Comparison of ENCODE assay signal across 24 cellular contexts in genomic region chr16:24939224-24939623, GRCh38.
DNase-seq lines count a peak whose midpoint lies in the region; ATAC-seq, FAIRE-seq and TF ChIP-seq lines count a peak whose summit lies in the region.
"Had no signal": no experiment of that assay in that cellular context is flagged by ENCODE, and none has a peak within 500 bp of the region (broad histone marks: within the 10 kb centered on the region; RNA-seq: fewer than 3 reads in every experiment).

No MANE protein-coding gene starts in this region.

- no peak for DNase-seq in activated naive CD8-positive, alpha-beta T cell treated with anti-CD3 and anti-CD28 coated beads for 36 hours
- no peak for DNase-seq in activated naive CD8-positive, alpha-beta T cell treated with anti-CD3 and anti-CD28 coated beads, Interleukin-2, amount 50 U/mL, for 24 hours
- DNase-seq in HepG2 (ENCODE audit: low spot score), result no peak
- DNase-seq in right lobe of liver, result no peak
- no peak for DNase-seq in GM12878 (ENCODE audit: low read depth, low spot score)
- peak; percentile 81 for DNase-seq in mesenteric fat pad (ENCODE audit: low spot score)
- no peak for DNase-seq in DMS114 treated with DMSO at 0.1 percent for 48 hours (lab: John Stamatoyannopoulos, UW; ENCODE audit: unreplicated experiment)
- no peak for DNase-seq in activated CD8-positive, alpha-beta T cell treated with anti-CD3 and anti-CD28 coated beads for 36 hours
- DNase-seq: 8988T; ACHN; AML-193; C1 segment of cervical spinal cord; Calu3; CD4-positive, alpha-beta memory T cell; COR-L47; DMS153; DND-41; GM23248; HFFc6 had no signal

- H3K27ac ChIP-seq in HepG2 (ENCODE audit: extremely low read length, insufficient read depth, low read length) (no peak overlapping the region), right lobe of liver (no peak overlapping the region), GM12878 (ENCODE audit: control insufficient read depth, insufficient read depth) (no peak overlapping the region)
- H3K27ac ChIP-seq: A549, GM23248 had no signal

- TF ChIP-seq POLR2A in HepG2 (IDR thresholded peaks at IDR 0.05; ENCODE audit: insufficient read depth in 1 of 2, low read depth in 2 of 2, low read length in 2 of 2), result no peak
- no peak for TF ChIP-seq POLR2A in right lobe of liver (IDR thresholded peaks at IDR 0.05)
- no peak for TF ChIP-seq POLR2A in GM12878 (IDR thresholded peaks at IDR 0.05; ENCODE audit: low read depth, low read length)

- in situ Hi-C loops in HepG2 (cut with HindIII; ENCODE audit: extremely low pct_ligation_motif_present, low pct_unique_long_range_greater_than_20kb) (no loop called here), GM12878 (cut with MboI) (no loop called here)

- H3K4me3 ChIP-seq in HepG2 (replicated peaks in 1 of 3; ENCODE audit: insufficient read depth in 1 of 3, low read depth in 2 of 3, low read length in 3 of 3) (no peak overlapping the region), right lobe of liver (no peak overlapping the region), GM12878 (no peak overlapping the region)
- H3K4me3 ChIP-seq: A549, GM23248, HAP-1 had no signal

- no peak for TF ChIP-seq EP300 in HepG2 (IDR thresholded peaks at IDR 0.05; ENCODE audit: low read depth in 2 of 2, low read length in 2 of 2)
- no peak for TF ChIP-seq EP300 in HepG2 (CRISPR knock-in tag; IDR thresholded peaks at IDR 0.05; ENCODE audit: borderline replicate concordance)
- no peak for TF ChIP-seq EP300 in GM12878 (IDR thresholded peaks at IDR 0.05; ENCODE audit: borderline replicate concordance in 1 of 2, control insufficient read depth in 1 of 2, low read depth in 2 of 2, low read length in 2 of 2)

- no peaks in the 10 kb centered on the region for H3K9me3 Mint-ChIP-seq in activated naive CD8-positive, alpha-beta T cell treated with anti-CD3 and anti-CD28 coated beads for 36 hours
- H3K9me3 Mint-ChIP-seq in activated naive CD8-positive, alpha-beta T cell treated with anti-CD3 and anti-CD28 coated beads, Interleukin-2, amount 50 U/mL, for 24 hours, result no peaks in the 10 kb centered on the region
- no peaks in the 10 kb centered on the region for H3K9me3 Mint-ChIP-seq in activated CD8-positive, alpha-beta T cell treated with anti-CD3 and anti-CD28 coated beads for 36 hours
- H3K9me3 Mint-ChIP-seq: CD4-positive, alpha-beta memory T cell; HFFc6 had no signal

- no peaks in the 10 kb centered on the region for H4K20me1 ChIP-seq in HepG2 (ENCODE audit: insufficient read depth, low read length)
- H4K20me1 ChIP-seq in GM12878 (ENCODE audit: control insufficient read depth, insufficient read depth), result no peaks in the 10 kb centered on the region; the same call in 1 of the 2 replicates

- intact Hi-C loops in HepG2 (cut with micrococcal nuclease; ENCODE audit: unreplicated experiment), result no loop called here
- intact Hi-C loops in right lobe of liver (cut with DNase I), result no loop called here
- intact Hi-C loops in GM12878 (cut with micrococcal nuclease; ENCODE audit: unreplicated experiment), result no loop called here
- intact Hi-C loops in activated CD8-positive, alpha-beta T cell treated with anti-CD3 and anti-CD28 coated beads for 36 hours (cut with micrococcal nuclease), result no loop called here

- SMC1A ChIA-PET in GM12878 (lab: Charles Lee; ENCODE audit: uncharacterized antibody, unreplicated experiment), result no interaction called here

- H3K9me3 ChIP-seq in HepG2 (ENCODE audit: low read length) (no peaks in the 10 kb centered on the region), right lobe of liver (no peaks in the 10 kb centered on the region), GM12878 (replicated peaks; ENCODE audit: control insufficient read depth, insufficient read depth, low read length) (no peaks in the 10 kb centered on the region)
- H3K9me3 ChIP-seq: A549, HAP-1 had no signal

- H3K4me1 Mint-ChIP-seq in activated naive CD8-positive, alpha-beta T cell treated with anti-CD3 and anti-CD28 coated beads for 36 hours, result no peaks in the 10 kb centered on the region
- H3K4me1 Mint-ChIP-seq in activated naive CD8-positive, alpha-beta T cell treated with anti-CD3 and anti-CD28 coated beads, Interleukin-2, amount 50 U/mL, for 24 hours, result peaks cover 5% of the 10 kb centered on the region
- H3K4me1 Mint-ChIP-seq in activated CD8-positive, alpha-beta T cell treated with anti-CD3 and anti-CD28 coated beads for 36 hours (ENCODE audit: low read depth), result peaks cover 2% of the 10 kb centered on the region
- H3K4me1 Mint-ChIP-seq: CD4-positive, alpha-beta memory T cell had no signal

- H3K9ac ChIP-seq in HepG2 (ENCODE audit: insufficient read depth, low read depth, low read length) (no peak overlapping the region), GM12878 (ENCODE audit: control insufficient read depth, insufficient read depth, low read length) (no peak overlapping the region)
- H3K9ac ChIP-seq: GM23248 had no signal

- H3K4me3 Mint-ChIP-seq in activated naive CD8-positive, alpha-beta T cell treated with anti-CD3 and anti-CD28 coated beads for 36 hours, result no peak overlapping the region
- H3K4me3 Mint-ChIP-seq in activated naive CD8-positive, alpha-beta T cell treated with anti-CD3 and anti-CD28 coated beads, Interleukin-2, amount 50 U/mL, for 24 hours, result no peak overlapping the region
- H3K4me3 Mint-ChIP-seq in activated CD8-positive, alpha-beta T cell treated with anti-CD3 and anti-CD28 coated beads for 36 hours, result no peak overlapping the region
- H3K4me3 Mint-ChIP-seq: CD4-positive, alpha-beta memory T cell; HFFc6 had no signal

- RAD21 ChIA-PET in GM12878 (lab: Charles Lee; ENCODE audit: unreplicated experiment), result no interaction called here

- ATAC-seq in activated naive CD8-positive, alpha-beta T cell treated with anti-CD3 and anti-CD28 coated beads, Interleukin-2, amount 50 U/mL, for 24 hours, result no peak
- ATAC-seq in HepG2, result no peak
- no peak for ATAC-seq in right lobe of liver
- ATAC-seq in GM12878, result no peak
- no peak for ATAC-seq in activated CD8-positive, alpha-beta T cell treated with anti-CD3 and anti-CD28 coated beads for 36 hours
- ATAC-seq: A549 had no signal

- H3K27me3 ChIP-seq in HepG2 (ENCODE audit: control insufficient read depth in 1 of 2, insufficient read depth in 2 of 2, low read length in 2 of 2) (no peaks in the 10 kb centered on the region), right lobe of liver (no peaks in the 10 kb centered on the region), GM12878 (replicated peaks in 1 of 2; ENCODE audit: control insufficient read depth in 2 of 2, insufficient read depth in 2 of 2, low read length in 1 of 2) (no peaks in the 10 kb centered on the region)

- BruUV-seq in HepG2 (replicated peaks; lab: Mats Ljungman, UMichigan) (no TSS peak), GM12878 (replicated peaks; lab: Mats Ljungman, UMichigan) (no TSS peak)

- peaks cover 19% of the 10 kb centered on the region for H3K36me3 Mint-ChIP-seq in activated naive CD8-positive, alpha-beta T cell treated with anti-CD3 and anti-CD28 coated beads for 36 hours
- peaks cover 41% of the 10 kb centered on the region for H3K36me3 Mint-ChIP-seq in activated naive CD8-positive, alpha-beta T cell treated with anti-CD3 and anti-CD28 coated beads, Interleukin-2, amount 50 U/mL, for 24 hours (ENCODE audit: low read depth)
- H3K36me3 Mint-ChIP-seq in activated CD8-positive, alpha-beta T cell treated with anti-CD3 and anti-CD28 coated beads for 36 hours (ENCODE audit: low read depth), result peaks cover 39% of the 10 kb centered on the region

- TF ChIP-seq RAD21 in HepG2 (CRISPR knock-in tag; IDR thresholded peaks at IDR 0.05), result no peak
- TF ChIP-seq RAD21 in GM12878 (IDR thresholded peaks at IDR 0.05; ENCODE audit: insufficient read depth, low read depth, low read length), result no peak

- POLR2A ChIA-PET in HepG2 (lab: Yijun Ruan, JAX), result no interaction called here
- POLR2A ChIA-PET in GM12878 (lab: Charles Lee), result no interaction called here
- POLR2A ChIA-PET in activated CD8-positive, alpha-beta T cell treated with anti-CD3 and anti-CD28 coated beads for 36 hours (lab: Charles Lee), result interaction anchor here (0.6 to 0.9 kb wide), 2 partner anchors 9 to 270 kb away, joined by 3 read pairs; no protein-coding TSS in a partner anchor

- H3K4me1 ChIP-seq in HepG2 (ENCODE audit: insufficient read depth, low read length), result no peaks in the 10 kb centered on the region
- no peaks in the 10 kb centered on the region for H3K4me1 ChIP-seq in right lobe of liver
- no peaks in the 10 kb centered on the region for H3K4me1 ChIP-seq in GM12878 (ENCODE audit: control insufficient read depth, insufficient read depth, low read length)
- H3K4me1 ChIP-seq: A549, HAP-1 had no signal

- peak overlapping the region; percentile 25 for H3K27ac Mint-ChIP-seq in activated naive CD8-positive, alpha-beta T cell treated with anti-CD3 and anti-CD28 coated beads for 36 hours
- H3K27ac Mint-ChIP-seq in activated naive CD8-positive, alpha-beta T cell treated with anti-CD3 and anti-CD28 coated beads, Interleukin-2, amount 50 U/mL, for 24 hours, result no peak overlapping the region
- no peak overlapping the region for H3K27ac Mint-ChIP-seq in activated CD8-positive, alpha-beta T cell treated with anti-CD3 and anti-CD28 coated beads for 36 hours
- H3K27ac Mint-ChIP-seq: HFFc6 had no signal

- CTCF ChIA-PET in HepG2 (lab: Yijun Ruan, JAX; ENCODE audit: low intra/inter-chr PET ratio, low total read pairs) (no interaction called here), GM12878 (lab: Yijun Ruan, JAX) (no interaction called here)
- CTCF ChIA-PET in activated CD8-positive, alpha-beta T cell treated with anti-CD3 and anti-CD28 coated beads for 36 hours (lab: Charles Lee), result no interaction called here

- H3K36me3 ChIP-seq in HepG2 (replicated peaks in 1 of 2; ENCODE audit: control insufficient read depth in 1 of 2, insufficient read depth in 2 of 2, low read length in 2 of 2) (peaks cover 24 to 74% of the 10 kb centered on the region in 2 experiments), right lobe of liver (peaks cover 0 to 59% (median 25%) of the 10 kb centered on the region in 4 donors), GM12878 (ENCODE audit: control insufficient read depth in 2 of 2, insufficient read depth in 2 of 2, low read length in 1 of 2) (peaks cover 33 to 78% of the 10 kb centered on the region in 2 experiments)

- no peaks in the 10 kb centered on the region for H3K27me3 Mint-ChIP-seq in activated naive CD8-positive, alpha-beta T cell treated with anti-CD3 and anti-CD28 coated beads for 36 hours
- no peaks in the 10 kb centered on the region for H3K27me3 Mint-ChIP-seq in activated naive CD8-positive, alpha-beta T cell treated with anti-CD3 and anti-CD28 coated beads, Interleukin-2, amount 50 U/mL, for 24 hours
- H3K27me3 Mint-ChIP-seq in activated CD8-positive, alpha-beta T cell treated with anti-CD3 and anti-CD28 coated beads for 36 hours, result no peaks in the 10 kb centered on the region
- H3K27me3 Mint-ChIP-seq: CD4-positive, alpha-beta memory T cell had no signal

- no peak overlapping the region for H2AFZ ChIP-seq in HepG2 (ENCODE audit: low read length)
- no peak overlapping the region for H2AFZ ChIP-seq in GM12878 (ENCODE audit: control insufficient read depth, low read depth, low read length)
- H2AFZ ChIP-seq: GM23248 had no signal

- TF ChIP-seq CTCF in HepG2 (CRISPR knock-in tag; IDR thresholded peaks at IDR 0.05) (no peak), right lobe of liver (IDR thresholded peaks at IDR 0.05) (no peak), GM12878 (IDR thresholded peaks at IDR 0.05 in 2 of 3, conservative IDR thresholded peaks at IDR 0.05 in 1 of 3; ENCODE audit: control insufficient read depth in 2 of 3, extremely low read depth in 1 of 3, insufficient read depth in 1 of 3, low read depth in 3 of 3, low read length in 3 of 3) (no peak)
- no peak for TF ChIP-seq CTCF in activated CD8-positive, alpha-beta T cell treated with anti-CD3 and anti-CD28 coated beads for 36 hours (IDR thresholded peaks at IDR 0.05)

- WGBS in HepG2 (ENCODE audit: low lambda C conversion rate), result 99% methylated on average over 14 of the region's 14 CpGs
- WGBS in right lobe of liver (ENCODE audit: insufficient coverage, low coverage, low lambda C conversion rate, missing lambda C conversion rate), result 100% methylated on average over 1 of the region's 14 CpGs
- WGBS in GM12878 (ENCODE audit: insufficient coverage, insufficient replicate concordance, low lambda C conversion rate, missing lambda C conversion rate), result over 99% methylated on average over 14 of the region's 14 CpGs

- FAIRE-seq in HepG2 (lab: Jason Lieb, UNC) (no peak), GM12878 (lab: Jason Lieb, UNC) (no peak)
- FAIRE-seq: A549, G401.6, GM19239, H1 had no signal

- H3K79me2 ChIP-seq in HepG2 (ENCODE audit: insufficient read depth, low read length), result no peaks in the 10 kb centered on the region
- H3K79me2 ChIP-seq in GM12878 (ENCODE audit: control insufficient read depth, insufficient read depth, low read length), result no peaks in the 10 kb centered on the region; the same call in 1 of the 2 replicates

- H3K4me2 ChIP-seq in HepG2 (ENCODE audit: low read depth, low read length), result no peak overlapping the region
- no peak overlapping the region for H3K4me2 ChIP-seq in GM12878 (ENCODE audit: control insufficient read depth, insufficient read depth)
- H3K4me2 ChIP-seq: A549 had no signal
